ENCODE assay signal across 16 cellular contexts in the genomic region with DNA sequence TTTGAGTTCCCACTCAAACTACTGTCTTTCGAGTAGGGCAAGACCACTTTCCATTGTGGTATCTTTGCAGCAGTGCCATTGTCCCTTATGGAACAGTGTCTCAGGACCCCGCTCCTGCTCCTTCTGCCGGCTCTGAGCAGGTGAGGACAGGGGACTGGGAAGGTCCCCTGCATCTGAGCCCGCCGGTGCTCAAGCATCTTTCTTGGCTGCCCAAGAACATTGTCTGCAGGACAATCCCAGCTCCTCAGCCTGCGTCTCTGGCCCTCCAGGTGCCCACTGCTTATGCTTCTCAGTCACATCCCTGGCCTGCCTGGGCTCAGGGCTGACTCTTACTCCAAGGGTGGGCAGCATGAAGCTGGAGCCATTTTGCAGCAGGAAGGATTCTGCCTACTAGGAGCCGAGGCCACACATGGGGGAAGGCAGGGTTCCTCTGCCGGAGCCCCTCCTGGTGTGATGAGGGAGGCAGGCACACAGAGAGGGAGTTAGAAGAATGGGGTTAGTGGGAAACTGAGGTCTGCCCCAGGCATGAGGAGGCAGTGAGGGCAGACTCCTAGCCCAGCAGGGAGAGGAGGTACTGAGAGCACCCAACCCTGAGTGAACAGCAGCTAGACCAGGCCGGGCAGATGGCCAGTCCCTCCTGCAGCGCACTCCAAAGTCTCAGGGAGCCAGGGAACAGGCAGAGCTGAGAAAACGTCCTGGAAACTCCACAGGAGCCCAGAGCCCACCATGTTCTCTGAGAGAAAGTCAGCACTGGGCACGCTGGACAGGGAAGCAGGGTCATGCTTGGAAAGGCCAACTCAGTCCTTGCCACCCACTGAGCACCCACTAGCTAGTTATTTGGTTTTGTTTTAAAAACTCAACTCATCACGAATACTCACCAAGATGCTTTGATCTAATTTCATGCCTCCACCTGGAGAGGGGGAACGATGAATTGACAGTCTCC.
"Had no signal": no experiment of that assay in that cellular context is flagged by ENCODE, and none has a peak within 500 bp of the region (broad histone marks: within the 10 kb centered on the region; RNA-seq: fewer than 3 reads in every experiment).

No MANE protein-coding gene starts in this region.

- H3K4me3 ChIP-seq: esophagus muscularis mucosa, gastroesophageal sphincter, heart right ventricle, spleen had no signal

- H3K27ac ChIP-seq: esophagus muscularis mucosa, gastroesophageal sphincter, heart right ventricle, spleen had no signal

- H3K4me3 Mint-ChIP-seq: activated naive CD8-positive, alpha-beta T cell treated with anti-CD3 and anti-CD28 coated beads for 36 hours; activated T-cell treated with anti-CD3 and anti-CD28 coated beads, Interleukin-2, amount 50 U/mL, for 72 hours; neural crest cell; stimulated activated naive B cell treated with anti-CD40 and anti-IgM and Interleukin-4, amounts not matched to agents 10 μg/mL and 1 μg/mL and 100 μg/mL, for 72 hours; T-helper 2 cell treated with Interferon-gamma antibody and Interleukin-4, amounts not matched to agents 5 μg/mL and 100 μg/mL, for 36 hours had no signal

- H3K4me1 Mint-ChIP-seq: activated naive CD8-positive, alpha-beta T cell treated with anti-CD3 and anti-CD28 coated beads for 36 hours had no signal

- H3K9me3 Mint-ChIP-seq: activated naive CD8-positive, alpha-beta T cell treated with anti-CD3 and anti-CD28 coated beads for 36 hours; activated T-cell treated with anti-CD3 and anti-CD28 coated beads, Interleukin-2, amount 50 U/mL, for 72 hours; neural crest cell; stimulated activated naive B cell treated with anti-CD40 and anti-IgM and Interleukin-4, amounts not matched to agents 10 μg/mL and 1 μg/mL and 100 μg/mL, for 72 hours; T-helper 2 cell treated with Interferon-gamma antibody and Interleukin-4, amounts not matched to agents 5 μg/mL and 100 μg/mL, for 36 hours had no signal

- ATAC-seq: activated T-cell treated with anti-CD3 and anti-CD28 coated beads, Interleukin-2, amount 50 U/mL, for 72 hours; gastroesophageal sphincter; heart right ventricle; stimulated activated naive B cell treated with anti-CD40 and anti-IgM and Interleukin-4, amounts not matched to agents 10 μg/mL and 1 μg/mL and 100 μg/mL, for 72 hours had no signal

- H3K36me3 Mint-ChIP-seq: activated naive CD8-positive, alpha-beta T cell treated with anti-CD3 and anti-CD28 coated beads for 36 hours; stimulated activated naive B cell treated with anti-CD40 and anti-IgM and Interleukin-4, amounts not matched to agents 10 μg/mL and 1 μg/mL and 100 μg/mL, for 72 hours had no signal

- H3K27ac Mint-ChIP-seq: activated naive CD8-positive, alpha-beta T cell treated with anti-CD3 and anti-CD28 coated beads for 36 hours; activated T-cell treated with anti-CD3 and anti-CD28 coated beads, Interleukin-2, amount 50 U/mL, for 72 hours; T-helper 2 cell treated with Interferon-gamma antibody and Interleukin-4, amounts not matched to agents 5 μg/mL and 100 μg/mL, for 36 hours had no signal

- H3K9me3 ChIP-seq: esophagus muscularis mucosa, gastroesophageal sphincter, heart right ventricle, spleen had no signal

- H3K36me3 ChIP-seq: esophagus muscularis mucosa, gastroesophageal sphincter, heart right ventricle, spleen had no signal

- DNase-seq: activated CD4-positive, alpha-beta T cell treated with anti-CD3 and anti-CD28 coated beads, Interleukin-2, amount 50 U/mL, for 4 hours; activated effector memory CD4-positive, alpha-beta T cell treated with anti-CD3 and anti-CD28 coated beads, Interleukin-2, amount 50 U/mL, for 16 hours; activated naive CD8-positive, alpha-beta T cell treated with anti-CD3 and anti-CD28 coated beads for 36 hours; activated T-cell treated with anti-CD3 and anti-CD28 coated beads, Interleukin-2, amount 50 U/mL, for 72 hours; amniotic stem cell; effector CD4-positive, alpha-beta T cell; kidney glomerular epithelial cell; mammary epithelial cell; spleen; stimulated activated CD4-positive, alpha-beta T cell treated with anti-CD3 and anti-CD28 coated beads, Interleukin-4, amount 100 ng/mL, for 4 hours; stimulated activated naive B cell treated with anti-CD40 and anti-IgM and Interleukin-4, amounts not matched to agents 10 μg/mL and 1 μg/mL and 100 μg/mL, for 72 hours had no signal

- H3K27me3 Mint-ChIP-seq: activated naive CD8-positive, alpha-beta T cell treated with anti-CD3 and anti-CD28 coated beads for 36 hours; stimulated activated naive B cell treated with anti-CD40 and anti-IgM and Interleukin-4, amounts not matched to agents 10 μg/mL and 1 μg/mL and 100 μg/mL, for 72 hours had no signal

- H3K27me3 ChIP-seq: esophagus muscularis mucosa, gastroesophageal sphincter, heart right ventricle, spleen had no signal
